Comparison of ENCODE assay signal across 11 cellular contexts in the genomic region with DNA sequence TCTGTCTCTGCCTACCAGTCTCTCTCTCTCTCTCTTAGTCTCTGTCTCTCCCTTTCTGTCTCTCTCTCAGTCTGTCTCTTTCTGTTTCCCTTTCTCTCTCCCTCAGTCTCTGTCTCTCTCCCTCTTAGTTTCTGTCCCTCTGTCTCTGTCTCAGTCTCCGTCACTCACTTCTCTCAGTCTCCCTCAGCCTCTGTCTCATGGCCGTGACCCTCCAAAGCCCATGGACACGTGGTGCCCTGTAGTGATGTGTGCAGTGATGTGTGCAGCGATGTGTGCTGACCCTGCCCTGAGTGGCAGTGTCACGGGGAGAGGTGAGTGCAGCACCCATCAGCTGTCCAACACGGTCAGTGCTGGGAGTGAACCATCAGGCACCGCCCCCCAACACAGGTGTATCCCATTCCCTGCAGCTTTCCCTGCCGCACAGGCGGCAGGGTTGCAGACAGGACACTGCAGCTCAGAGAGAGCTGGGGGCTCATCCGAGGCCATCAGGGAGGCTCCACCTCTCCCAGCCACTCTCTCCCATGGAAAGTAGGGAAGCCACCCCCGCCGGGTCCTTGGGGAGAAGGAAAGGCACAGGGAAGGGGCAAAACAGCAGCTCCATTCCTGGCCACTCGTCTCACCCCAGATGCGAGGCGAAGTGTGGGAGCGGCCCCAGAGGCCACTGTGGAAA. TPM values are rescaled to one million over a fixed set of nuclear protein-coding genes. Genes with fewer than 3 reads are reported as not detected.
A peak's percentile ranks its signal among the peaks of the same experiment; 100 is the strongest.
DNase-seq lines count a peak whose midpoint lies in the region; ATAC-seq and TF ChIP-seq lines count a peak whose summit lies in the region.
"Had no signal": no experiment of that assay in that cellular context is flagged by ENCODE, and none has a peak within 500 bp of the region (broad histone marks: within the 10 kb centered on the region; RNA-seq: fewer than 3 reads in every experiment).

No MANE protein-coding gene starts in this region.

- H3K9me2 ChIP-seq in Karpas-422 (replicated peaks; ENCODE audit: insufficient read depth, low read length), result no peaks in the 10 kb centered on the region

- H3K4me1 ChIP-seq in breast epithelium (no peaks in the 10 kb centered on the region), mammary epithelial cell (ENCODE audit: insufficient read depth, low read length) (peaks cover 5% of the 10 kb centered on the region), Karpas-422 (ENCODE audit: low read length) (peaks cover 23% of the 10 kb centered on the region)
- H3K4me1 ChIP-seq: colonic mucosa had no signal

- CTCF ChIA-PET in mammary epithelial cell (lab: Charles Lee; ENCODE audit: low non-redundant PET), result no interaction called here

- ATAC-seq in left ventricle myocardium superior (peak; percentile 13), HG02840 (IDR thresholded peaks at IDR 0.05; ENCODE audit: low FRiP score, unreplicated experiment) (no peak)

- H3K9ac ChIP-seq in mammary epithelial cell (ENCODE audit: insufficient read depth, low read length) (no peak overlapping the region), Karpas-422 (ENCODE audit: low read length) (no peak overlapping the region; the same call in 1 of the 2 replicates)

- no peaks in the 10 kb centered on the region for H4K20me1 ChIP-seq in mammary epithelial cell (ENCODE audit: insufficient read depth, low read length)
- no peaks in the 10 kb centered on the region; the same call in 1 of the 2 replicates for H4K20me1 ChIP-seq in Karpas-422 (ENCODE audit: insufficient read depth, low read depth, low read length)

- no peak for TF ChIP-seq POLR2A in breast epithelium (IDR thresholded peaks at IDR 0.05)

- dilution Hi-C loops in mammary epithelial cell (cut with HindIII; ENCODE audit: low sequenced_read_pairs), result no loop called here

- DNase-seq in breast epithelium (ENCODE audit: low spot score in 2 of 2) (no peak), mammary epithelial cell (no peak), Karpas-422 (no peak), left ventricle myocardium superior (peak; percentile 52), LoVo (ENCODE audit: low spot score) (no peak), NCI-H2196 (lab: John Stamatoyannopoulos, UW; ENCODE audit: unreplicated experiment) (no peak), dermis blood vessel endothelial cell (no peak)
- DNase-seq: colonic mucosa, mesendoderm, NCI-H1092 had no signal

- TF ChIP-seq CTCF in breast epithelium (IDR thresholded peaks at IDR 0.05) (no peak), mammary epithelial cell (conservative IDR thresholded peaks at IDR 0.05 in 1 of 2, IDR thresholded peaks at IDR 0.05 in 1 of 2; ENCODE audit: extremely low read depth in 1 of 2, insufficient read depth in 1 of 2, low read depth in 1 of 2, low read length in 2 of 2) (no peak)

- H3K4me3 ChIP-seq in breast epithelium (peak overlapping the region in 2 of 3 donors; percentile 39 to 60), mammary epithelial cell (replicated peaks in 1 of 3; ENCODE audit: insufficient read depth in 1 of 3, low read depth in 2 of 3, low read length in 3 of 3) (no peak overlapping the region), Karpas-422 (ENCODE audit: low read length) (no peak overlapping the region)
- H3K4me3 ChIP-seq: colonic mucosa had no signal

- no peaks in the 10 kb centered on the region for H3K27me3 ChIP-seq in breast epithelium
- H3K27me3 ChIP-seq in mammary epithelial cell (ENCODE audit: insufficient read depth, low read length), result peaks cover 6% of the 10 kb centered on the region
- no peaks in the 10 kb centered on the region for H3K27me3 ChIP-seq in Karpas-422 (ENCODE audit: low read length)

- H3K79me2 ChIP-seq in mammary epithelial cell (ENCODE audit: insufficient read depth, low read length) (no peaks in the 10 kb centered on the region), Karpas-422 (ENCODE audit: low read length) (no peaks in the 10 kb centered on the region)

- in situ Hi-C loops in mammary epithelial cell (cut with MboI; ENCODE audit: low sequenced_read_pairs in 2 of 2), result no loop called here

- H3K4me2 ChIP-seq in mammary epithelial cell (ENCODE audit: insufficient read depth, low read depth, low read length) (no peak overlapping the region), Karpas-422 (ENCODE audit: low read depth, low read length, poor library complexity, severe bottlenecking) (peak overlapping the region; percentile 35)

- H2AFZ ChIP-seq in mammary epithelial cell (ENCODE audit: low read depth, low read length), result no peak overlapping the region
- no peak overlapping the region for H2AFZ ChIP-seq in Karpas-422 (ENCODE audit: low read length)

- H3K27ac ChIP-seq in breast epithelium (peak overlapping the region; percentile 10 to 42), mammary epithelial cell (ENCODE audit: insufficient read depth, low read depth, low read length) (no peak overlapping the region), Karpas-422 (ENCODE audit: low read length) (no peak overlapping the region)
- H3K27ac ChIP-seq: colonic mucosa had no signal

- H3K9me3 ChIP-seq in breast epithelium (no peaks in the 10 kb centered on the region), mammary epithelial cell (replicated peaks; ENCODE audit: insufficient read depth, low read length) (no peaks in the 10 kb centered on the region), Karpas-422 (ENCODE audit: low read length) (no peaks in the 10 kb centered on the region)
- H3K9me3 ChIP-seq: colonic mucosa had no signal

- BruUV-seq in mammary epithelial cell (replicated peaks; lab: Mats Ljungman, UMichigan), result no TSS peak

- intact Hi-C loops in breast epithelium (cut with DNase I; ENCODE audit: low total_unique reads) (no loop called here), mammary epithelial cell (cut with micrococcal nuclease) (no loop called here), left ventricle myocardium superior (cut with micrococcal nuclease) (no loop called here)

- H3K36me3 ChIP-seq in breast epithelium (no peaks in the 10 kb centered on the region), mammary epithelial cell (ENCODE audit: insufficient read depth, low read length) (no peaks in the 10 kb centered on the region), Karpas-422 (ENCODE audit: insufficient read depth, low read length) (no peaks in the 10 kb centered on the region)
- H3K36me3 ChIP-seq: colonic mucosa had no signal

- 45% methylated on average over 10 of the region's 16 CpGs for WGBS in mammary epithelial cell (ENCODE audit: low coverage, missing lambda C conversion rate)

RNA-seq across cellular contexts. Expression of gene LRRC14B, which starts 0.8 kb away (rescaled TPM):
- total RNA-seq in breast epithelium (under 1 TPM in 2 of 3 donors, not detected in 1; 0.33 to 0.44 TPM), mammary epithelial cell (not detected), left ventricle myocardium superior (107 TPM), dermis blood vessel endothelial cell (not detected in 2 replicates)
- polyA plus RNA-seq in mammary epithelial cell, result not detected
- polyA minus RNA-seq in mammary epithelial cell, result not detected
- 0.48 TPM in 1 of 2 replicates, not detected in the other for total RNA-seq in Karpas-422 (2014; rRNA removed; shearing (Covaris generic); ENCODE audit: low replicate concordance)
- total RNA-seq: colonic mucosa had no signal

RNA-seq across cellular contexts. Expression of gene CCDC127, which starts 27.5 kb away (rescaled TPM):
- total RNA-seq in breast epithelium, result 1 to 10 TPM; 5.0 to 5.6 (median 5.3) TPM
- total RNA-seq in mammary epithelial cell, result 1 to 10 TPM; 4.5 to 7.4 TPM
- 3.1 TPM for polyA plus RNA-seq in mammary epithelial cell
- polyA minus RNA-seq in mammary epithelial cell, result 1.8 TPM
- total RNA-seq in Karpas-422 (2014; rRNA removed; shearing (Covaris generic); ENCODE audit: low replicate concordance), result 2.6 and 4.7 TPM in 2 replicates
- total RNA-seq in left ventricle myocardium superior, result 7.7 TPM
- total RNA-seq in dermis blood vessel endothelial cell, result 5.6 and 6.7 TPM in 2 replicates

RNA-seq across cellular contexts. Expression of gene SDHA, which starts 27.6 kb away (rescaled TPM):
- total RNA-seq in breast epithelium (10 to 100 TPM; 71.1 to 80.6 (median 79.5) TPM), mammary epithelial cell (100 to 1,000 TPM in 1 of 2 donors, 10 to 100 TPM in 1; 73.8 to 197 TPM), left ventricle myocardium superior (876 TPM), dermis blood vessel endothelial cell (123 and 196 TPM in 2 replicates)
- 128 TPM for polyA plus RNA-seq in mammary epithelial cell
- polyA minus RNA-seq in mammary epithelial cell, result 231 TPM
- total RNA-seq in Karpas-422 (2014; rRNA removed; shearing (Covaris generic); ENCODE audit: low replicate concordance), result 54.0 and 62.3 TPM in 2 replicates

Comparison
In these comparisons a context has a peak if more than half of its experiments do, and no peak if none do; other contexts are left out.
1. H3K27ac ChIP-seq: peak in breast epithelium (2 of 2); none in mammary epithelial cell (single experiment) and Karpas-422 (single experiment).
2. H3K4me3 ChIP-seq: peak in breast epithelium (2 of 3); none in mammary epithelial cell (0 of 3) and Karpas-422 (single experiment).
3. RNA of gene LRRC14B, which starts 0.8 kb away (total RNA-seq): 107 TPM in left ventricle myocardium superior (single experiment); 0.48 TPM in Karpas-422, 0.33 to 0.44 TPM in breast epithelium, not detected in mammary epithelial cell and not detected in dermis blood vessel endothelial cell; every median in the first group is over 10 times any median in the second.